Comparison of ENCODE assay signal across 10 cellular contexts in genomic region chr10:128046934-128047251, GRCh38.
DNase-seq lines count a peak whose midpoint lies in the region; ATAC-seq, FAIRE-seq and TF ChIP-seq lines count a peak whose summit lies in the region.
"Had no signal": no experiment of that assay in that cellular context is flagged by ENCODE, and none has a peak within 500 bp of the region (broad histone marks: within the 10 kb centered on the region; RNA-seq: fewer than 3 reads in every experiment).

No MANE protein-coding gene starts in this region.

- SMC1A ChIA-PET in GM12878 (lab: Charles Lee; ENCODE audit: uncharacterized antibody, unreplicated experiment): interaction anchor here (0.6 to 8.7 kb wide), 7 partner anchors 11 to 273 kb away, joined by 3 to 116 read pairs (median 4); no protein-coding TSS in a partner anchor

- H2AFZ ChIP-seq in GM12878 (ENCODE audit: control insufficient read depth, low read depth, low read length): peak overlapping the region; percentile 84

- no TSS peak for BruUV-seq in GM12878 (replicated peaks; lab: Mats Ljungman, UMichigan)

- peaks cover 30% of the 10 kb centered on the region for H3K4me1 ChIP-seq in GM12878 (ENCODE audit: control insufficient read depth, insufficient read depth, low read length)

- no peak for FAIRE-seq in GM12878 (lab: Jason Lieb, UNC)
- FAIRE-seq: colon had no signal

- H3K27me3 ChIP-seq in GM12878 (replicated peaks in 1 of 2; ENCODE audit: control insufficient read depth in 2 of 2, insufficient read depth in 2 of 2, low read length in 1 of 2): no peaks in the 10 kb centered on the region

- 55% methylated on average over 10 of the region's 10 CpGs for WGBS in GM12878 (ENCODE audit: insufficient coverage, insufficient replicate concordance, low lambda C conversion rate, missing lambda C conversion rate)

- no peak for TF ChIP-seq CTCF in GM12878 (IDR thresholded peaks at IDR 0.05 in 2 of 3, conservative IDR thresholded peaks at IDR 0.05 in 1 of 3; ENCODE audit: control insufficient read depth in 2 of 3, extremely low read depth in 1 of 3, insufficient read depth in 1 of 3, low read depth in 3 of 3, low read length in 3 of 3)

- no peak for TF ChIP-seq POLR2A in GM12878 (IDR thresholded peaks at IDR 0.05; ENCODE audit: low read depth, low read length)

- H3K9ac ChIP-seq in GM12878 (ENCODE audit: control insufficient read depth, insufficient read depth, low read length): peak overlapping the region; percentile 61

- peak overlapping the region; percentile 70; the same call in 1 of the 2 replicates for H3K4me3 ChIP-seq in GM12878

- DNase-seq in GM12878 (ENCODE audit: low read depth, low spot score): no peak
- DNase-seq in sciatic nerve (ENCODE audit: low spot score): peak; percentile 42
- no peak for DNase-seq in SHP77 (lab: John Stamatoyannopoulos, UW)
- DNase-seq: NCI-H2107 had no signal

- intact Hi-C loops in GM12878 (cut with micrococcal nuclease; ENCODE audit: unreplicated experiment): loop anchor here (1.0 kb wide), 1 partner anchor 17 kb away; no protein-coding TSS in a partner anchor
- intact Hi-C loops in sciatic nerve (cut with DNase I): no loop called here

- POLR2A ChIA-PET in GM12878 (lab: Charles Lee): interaction anchor here (0.7 to 6.4 kb wide), 4 partner anchors 10 to 80 kb away, joined by 3 to 117 read pairs (median 4); no protein-coding TSS in a partner anchor

- peaks cover 7% of the 10 kb centered on the region for H3K79me2 ChIP-seq in GM12878 (ENCODE audit: control insufficient read depth, insufficient read depth, low read length)

- no peak for TF ChIP-seq EP300 in GM12878 (IDR thresholded peaks at IDR 0.05; ENCODE audit: borderline replicate concordance in 1 of 2, control insufficient read depth in 1 of 2, low read depth in 2 of 2, low read length in 2 of 2)

- no peaks in the 10 kb centered on the region for H3K9me3 ChIP-seq in GM12878 (replicated peaks; ENCODE audit: control insufficient read depth, insufficient read depth, low read length)

- peak overlapping the region; percentile 54; the same call in 1 of the 2 replicates for H3K27ac ChIP-seq in GM12878 (ENCODE audit: control insufficient read depth, insufficient read depth)

- no peaks in the 10 kb centered on the region for H4K20me1 ChIP-seq in GM12878 (ENCODE audit: control insufficient read depth, insufficient read depth)

- no peak for TF ChIP-seq RAD21 in GM12878 (IDR thresholded peaks at IDR 0.05; ENCODE audit: insufficient read depth, low read depth, low read length)

- ATAC-seq in GM18868 (IDR thresholded peaks at IDR 0.05; ENCODE audit: unreplicated experiment) (peak; percentile 0), HG02759 (IDR thresholded peaks at IDR 0.05; ENCODE audit: unreplicated experiment) (peak; percentile 12), GM12878 (peak; percentile 1; the same call in 2 of the 3 replicates), sciatic nerve (no peak), GM21619 (IDR thresholded peaks at IDR 0.05; ENCODE audit: unreplicated experiment) (no peak), HG03196 (IDR thresholded peaks at IDR 0.05; ENCODE audit: unreplicated experiment) (no peak), GM18517 (IDR thresholded peaks at IDR 0.05; ENCODE audit: unreplicated experiment) (no peak)

- in situ Hi-C loops in GM12878 (cut with MboI): no loop called here

- H3K4me2 ChIP-seq in GM12878 (ENCODE audit: control insufficient read depth, insufficient read depth): peak overlapping the region; percentile 73

- no peaks in the 10 kb centered on the region for H3K36me3 ChIP-seq in GM12878 (ENCODE audit: control insufficient read depth in 2 of 2, insufficient read depth in 2 of 2, low read length in 1 of 2)

- CTCF ChIA-PET in GM12878 (lab: Yijun Ruan, JAX): interaction anchor here (1.1 to 5.9 kb wide), 6 partner anchors 11 to 97 kb away, joined by 3 to 52 read pairs (median 16); no protein-coding TSS in a partner anchor

- RAD21 ChIA-PET in GM12878 (lab: Charles Lee; ENCODE audit: unreplicated experiment): interaction anchor here (1.1 to 3.8 kb wide), 5 partner anchors 11 to 102 kb away, joined by 3 to 82 read pairs (median 11); no protein-coding TSS in a partner anchor

TF ChIP-seq in GM12878, 131 proteins besides CTCF, POLR2A, EP300 and RAD21:
- TF ChIP-seq SUZ12 (IDR thresholded peaks at IDR 0.05; ENCODE audit: unreplicated experiment) (no peak), MXI1 (IDR thresholded peaks at IDR 0.05; ENCODE audit: low read depth, low read length) (no peak), MTA3 (IDR thresholded peaks at IDR 0.05; ENCODE audit: borderline replicate concordance, low read length) (no peak), JUNB (IDR thresholded peaks at IDR 0.05) (no peak), TCF7 (IDR thresholded peaks at IDR 0.05; ENCODE audit: borderline replicate concordance) (no peak), ESRRA (IDR thresholded peaks at IDR 0.05; ENCODE audit: low read length) (no peak), IRF3 (IDR thresholded peaks at IDR 0.05) (no peak), RFX5 (IDR thresholded peaks at IDR 0.05; ENCODE audit: low read depth, low read length) (no peak), MYB (IDR thresholded peaks at IDR 0.05; ENCODE audit: borderline replicate concordance, low read depth, low read length) (no peak), NRF1 (conservative IDR thresholded peaks at IDR 0.05; ENCODE audit: low read depth, low read length) (no peak), ZNF592 (IDR thresholded peaks at IDR 0.05) (no peak), SMARCA5 (IDR thresholded peaks at IDR 0.05) (no peak), RUNX3 (IDR thresholded peaks at IDR 0.05; ENCODE audit: low read length) (no peak), SMC3 (IDR thresholded peaks at IDR 0.05; ENCODE audit: borderline replicate concordance, low read length) (no peak)

Comparison
In these comparisons a context has a peak if more than half of its experiments do, and no peak if none do; other contexts are left out.
1. ATAC-seq: peak in GM18868 (single experiment), HG02759 (single experiment) and GM12878 (single experiment); none in sciatic nerve (single experiment), GM21619 (single experiment), HG03196 (single experiment) and GM18517 (single experiment).